ENCODE assay signal across 26 cellular contexts in genomic region chrY:20544451-20544960, GRCh38. TPM values are rescaled to one million over a fixed set of nuclear protein-coding genes. Genes with fewer than 3 reads are reported as not detected.
"Had no signal": no experiment of that assay in that cellular context is flagged by ENCODE, and none has a peak within 500 bp of the region (broad histone marks: within the 10 kb centered on the region; RNA-seq: fewer than 3 reads in every experiment).

No MANE protein-coding gene starts in this region.

- DNase-seq: colonic mucosa; cortex of kidney; effector CD8-positive, alpha-beta T cell; effector memory CD8-positive, alpha-beta T cell; endodermal cell; erythroblast; esophagus squamous epithelium; foreskin fibroblast; foreskin melanocyte; gastrocnemius medialis; glutamatergic neuron; head of caudate nucleus; hypothalamus; left cardiac atrium; left lung; lower lobe of right lung; mesendoderm; midbrain; naive thymus-derived CD4-positive, alpha-beta T cell had no signal

- H3K36me3 ChIP-seq: colonic mucosa, esophagus squamous epithelium, gastrocnemius medialis, left lung, lower lobe of right lung had no signal

- H3K27me3 ChIP-seq: colonic mucosa, esophagus squamous epithelium, gastrocnemius medialis, hepatocyte, left lung had no signal

- ATAC-seq: effector memory CD8-positive, alpha-beta T cell; esophagus mucosa; gastrocnemius medialis; left lung; lower lobe of right lung; naive thymus-derived CD4-positive, alpha-beta T cell had no signal

- H3K27ac ChIP-seq: colonic mucosa, epithelial cell of prostate, esophagus squamous epithelium, gastrocnemius medialis, hepatocyte, left lung, lower lobe of right lung had no signal

- H3K9me3 ChIP-seq: colonic mucosa, esophagus squamous epithelium, gastrocnemius medialis, left lung, lower lobe of right lung had no signal

- H3K4me3 ChIP-seq: colonic mucosa, esophagus squamous epithelium, gastrocnemius medialis, hepatocyte, left lung, lower lobe of right lung had no signal

- H3K4me1 ChIP-seq: colonic mucosa, esophagus squamous epithelium, gastrocnemius medialis, left lung, lower lobe of right lung had no signal

RNA-seq across cellular contexts. Expression of gene EIF1AY, which starts 31.1 kb away (rescaled TPM):
- total RNA-seq: chondrocyte, colonic mucosa, dermis microvascular lymphatic vessel endothelial cell, esophagus mucosa, glomerular endothelial cell, hepatocyte, mononuclear cell had no signal
